In genomic region chr11:68038718-68039525, GRCh38 we compare ENCODE assay signal across 1 cellular context.
A peak's percentile ranks its signal among the peaks of the same experiment; 100 is the strongest.
TF ChIP-seq lines count a peak whose summit lies in the region.

Gene TCIRG1, plus strand, starts transcription at chr11:68039025. Its CDS starts 2,247 bp downstream, at chr11:68041272.

TF ChIP-seq in HepG2, 621 proteins besides CTCF, POLR2A, EP300 and RAD21 (continued from another document and continues in another):
- no peak for TF ChIP-seq ZBTB40 (IDR thresholded peaks at IDR 0.05)
- TF ChIP-seq ZBTB40 (CRISPR knock-in tag; IDR thresholded peaks at IDR 0.05): no peak
- 0 out of 2 replicates have a peak, but pooled peaks have one; percentile 4 for TF ChIP-seq STAG1 (CRISPR knock-in tag; IDR thresholded peaks at IDR 0.05)
- peak; percentile 52; the same call in 1 of the 2 replicates for TF ChIP-seq ZNF792 (CRISPR knock-in tag; IDR thresholded peaks at IDR 0.05)
- 0 out of 4 replicates have a peak, but pooled peaks of 1 of the 2 experiments have one; percentile 19 for TF ChIP-seq REST (IDR thresholded peaks at IDR 0.05; ENCODE audit: borderline replicate concordance in 1 of 2, low read depth in 1 of 2, low read length in 2 of 2)
- TF ChIP-seq HNRNPLL (IDR thresholded peaks at IDR 0.05; ENCODE audit: low read depth, low read length, poor library complexity, severe bottlenecking): peak; percentile 59
- TF ChIP-seq ZNF607 (CRISPR knock-in tag; IDR thresholded peaks at IDR 0.05; ENCODE audit: borderline replicate concordance): peak; percentile 4; the same call in 1 of the 2 replicates
- TF ChIP-seq ZNF615 (CRISPR knock-in tag; IDR thresholded peaks at IDR 0.05; ENCODE audit: borderline replicate concordance): no peak
- peak; percentile 49; the same call in 1 of the 2 replicates for TF ChIP-seq ARID4A (CRISPR knock-in tag; IDR thresholded peaks at IDR 0.05; ENCODE audit: borderline replicate concordance)
- TF ChIP-seq ZNF768 (CRISPR knock-in tag; IDR thresholded peaks at IDR 0.05): 0 out of 2 replicates have a peak, but pooled peaks have one; percentile 67
- 0 out of 2 replicates have a peak, but pooled peaks have one; percentile 1 for TF ChIP-seq ZNF710 (CRISPR knock-in tag; IDR thresholded peaks at IDR 0.05; ENCODE audit: borderline replicate concordance)
- TF ChIP-seq ZNF33A (CRISPR knock-in tag; IDR thresholded peaks at IDR 0.05; ENCODE audit: borderline replicate concordance): no peak
- TF ChIP-seq ZXDC (CRISPR knock-in tag; IDR thresholded peaks at IDR 0.05): no peak
- peak; percentile 62 for TF ChIP-seq HNRNPK (IDR thresholded peaks at IDR 0.05; ENCODE audit: low read depth, low read length, poor library complexity, severe bottlenecking)
- TF ChIP-seq ZNF331 (CRISPR knock-in tag; IDR thresholded peaks at IDR 0.05): peak; percentile 73; the same call in 1 of the 2 replicates
- TF ChIP-seq ZMYM3 (CRISPR knock-in tag; IDR thresholded peaks at IDR 0.05): peak; percentile 100
- peak; percentile 27; the same call in 1 of the 2 replicates for TF ChIP-seq UBTF (CRISPR knock-in tag; IDR thresholded peaks at IDR 0.05)
- peak; percentile 40; the same call in 1 of the 2 replicates for TF ChIP-seq SMAD3 (CRISPR knock-in tag; IDR thresholded peaks at IDR 0.05)
- 0 out of 2 replicates have a peak, but pooled peaks have one; percentile 31 for TF ChIP-seq CENPT (CRISPR knock-in tag; IDR thresholded peaks at IDR 0.05; ENCODE audit: low read depth)
- TF ChIP-seq CAMTA2 (CRISPR knock-in tag; IDR thresholded peaks at IDR 0.05; ENCODE audit: borderline replicate concordance): 0 out of 2 replicates have a peak, but pooled peaks have one; percentile 3
- TF ChIP-seq ZNF121 (CRISPR knock-in tag; IDR thresholded peaks at IDR 0.05): 0 out of 2 replicates have a peak, but pooled peaks have one; percentile 12
- 0 out of 2 replicates have a peak, but pooled peaks have one; percentile 18 for TF ChIP-seq KMT2B (CRISPR knock-in tag; IDR thresholded peaks at IDR 0.05)
- TF ChIP-seq MEIS1 (CRISPR knock-in tag; IDR thresholded peaks at IDR 0.05; ENCODE audit: borderline replicate concordance): no peak
